In genomic region chr10:131891196-131891928, GRCh38 we compare ENCODE assay signal across 15 cellular contexts. TPM values are rescaled to one million over a fixed set of nuclear protein-coding genes. Genes with fewer than 3 reads are reported as not detected.
A peak's percentile ranks its signal among the peaks of the same experiment; 100 is the strongest.
DNase-seq lines count a peak whose midpoint lies in the region; ATAC-seq and TF ChIP-seq lines count a peak whose summit lies in the region.
"Had no signal": no experiment of that assay in that cellular context is flagged by ENCODE, and none has a peak within 500 bp of the region (broad histone marks: within the 10 kb centered on the region; RNA-seq: fewer than 3 reads in every experiment).

No MANE protein-coding gene starts in this region.

- ATAC-seq in mucosa of descending colon (peak; percentile 52), HG03354 (IDR thresholded peaks at IDR 0.05; ENCODE audit: poor library complexity, severe bottlenecking, unreplicated experiment) (no peak)
- ATAC-seq: activated T-cell treated with anti-CD3 and anti-CD28 coated beads, Interleukin-2, amount 50 U/mL, for 4 hours had no signal

- DNase-seq in DMS79 (lab: John Stamatoyannopoulos, UW) = peak; percentile 31
- peak; percentile 47 for DNase-seq in KBM-7
- no peak for DNase-seq in brain microvascular endothelial cell
- no peak for DNase-seq in mucosa of descending colon
- DNase-seq in NCI-H345 (lab: John Stamatoyannopoulos, UW) = no peak
- no peak for DNase-seq in SHP77 (lab: John Stamatoyannopoulos, UW)
- DNase-seq in activated naive CD4-positive, alpha-beta T cell (lab: John Stamatoyannopoulos, UW) = no peak
- DNase-seq: activated T-cell treated with anti-CD3 and anti-CD28 coated beads, Interleukin-2, amount 50 U/mL, for 4 hours; hippocampal formation; NCI-H446 treated with DMSO at 0.1 percent for 48 hours; T-helper 9 cell; thyroid gland had no signal

- H3K4me1 ChIP-seq in mucosa of descending colon (ENCODE audit: low read depth) = no peaks in the 10 kb centered on the region
- H3K4me1 ChIP-seq: thyroid gland had no signal

- no peaks in the 10 kb centered on the region for H3K9me3 ChIP-seq in mucosa of descending colon
- H3K9me3 ChIP-seq: HAP-1, thyroid gland had no signal

- no peak overlapping the region for H3K27ac ChIP-seq in brain microvascular endothelial cell
- H3K27ac ChIP-seq: HL-60, thyroid gland had no signal

- in situ Hi-C loops in KBM-7 (cut with MboI; ENCODE audit: low pct_unique_long_range_greater_than_20kb, low sequenced_read_pairs) (no loop called here), brain microvascular endothelial cell (cut with HindIII; ENCODE audit: low pct_ligation_motif_present, low sequenced_read_pairs) (no loop called here)

- H3K36me3 ChIP-seq in brain microvascular endothelial cell (replicated peaks) (no peaks in the 10 kb centered on the region), mucosa of descending colon (ENCODE audit: low read depth) (no peaks in the 10 kb centered on the region)
- H3K36me3 ChIP-seq: HAP-1, thyroid gland had no signal

- intact Hi-C loops in mucosa of descending colon (cut with DNase I, micrococcal nuclease) = no loop called here

- H3K27me3 ChIP-seq in brain microvascular endothelial cell (replicated peaks) = peaks cover 16% of the 10 kb centered on the region
- H3K27me3 ChIP-seq: thyroid gland had no signal

- TF ChIP-seq CTCF in brain microvascular endothelial cell (IDR thresholded peaks at IDR 0.05; ENCODE audit: low read depth, low read length, missing control alignments) (peak; percentile 33), mucosa of descending colon (IDR thresholded peaks at IDR 0.05) (no peak)

- no peak overlapping the region for H3K4me3 ChIP-seq in brain microvascular endothelial cell (ENCODE audit: low read depth, low read length)
- no peak overlapping the region for H3K4me3 ChIP-seq in mucosa of descending colon
- H3K4me3 ChIP-seq: HAP-1, thyroid gland had no signal

RNA-seq across cellular contexts. Expression of gene PPP2R2D, which starts 9.4 kb away (rescaled TPM):
- total RNA-seq in mucosa of descending colon = 10 to 100 TPM; 27.8 to 34.4 (median 33.9) TPM

Comparison
In these comparisons a context has a peak if more than half of its experiments do, and no peak if none do; other contexts are left out.
1. DNase-seq: peak in DMS79 (single experiment) and KBM-7 (single experiment); none in brain microvascular endothelial cell (single experiment), mucosa of descending colon (0 of 3), NCI-H345 (single experiment), SHP77 (0 of 2) and activated naive CD4-positive, alpha-beta T cell (0 of 4).